ENCODE assay signal across 15 cellular contexts in genomic region chr16:50268352-50268751, GRCh38. TPM values are rescaled to one million over a fixed set of nuclear protein-coding genes. Genes with fewer than 3 reads are reported as not detected.
A peak's percentile ranks its signal among the peaks of the same experiment; 100 is the strongest.
DNase-seq lines count a peak whose midpoint lies in the region; ATAC-seq, FAIRE-seq and TF ChIP-seq lines count a peak whose summit lies in the region.
"Had no signal": no experiment of that assay in that cellular context is flagged by ENCODE, and none has a peak within 500 bp of the region (broad histone marks: within the 10 kb centered on the region; RNA-seq: fewer than 3 reads in every experiment).

No MANE protein-coding gene starts in this region.

- no peaks in the 10 kb centered on the region for H3K27me3 Mint-ChIP-seq in activated naive CD4-positive, alpha-beta T cell treated with anti-CD3 and anti-CD28 coated beads, Interleukin-2, amount 50 U/mL, for 24 hours
- no peaks in the 10 kb centered on the region for H3K27me3 Mint-ChIP-seq in T-helper 2 cell treated with Interferon-gamma antibody and Interleukin-4, amounts not matched to agents 5 μg/mL and 100 μg/mL, for 36 hours (ENCODE audit: low read depth)

- no peak for TF ChIP-seq CTCF in kidney (IDR thresholded peaks at IDR 0.05; ENCODE audit: borderline replicate concordance, extremely low read depth, insufficient read depth)

- H3K9me3 ChIP-seq in kidney (ENCODE audit: control insufficient read depth in 1 of 2, low read length in 2 of 2) (no peaks in the 10 kb centered on the region), aorta (ENCODE audit: control insufficient read depth, low read length) (no peaks in the 10 kb centered on the region)
- H3K9me3 ChIP-seq: gastrocnemius medialis, vagina had no signal

- DNase-seq in activated naive CD4-positive, alpha-beta T cell (lab: John Stamatoyannopoulos, UW), result no peak
- DNase-seq in T-helper 2 cell treated with Interferon-gamma antibody and Interleukin-4, amounts not matched to agents 5 μg/mL and 100 μg/mL, for 36 hours (ENCODE audit: low spot score), result no peak
- DNase-seq in kidney (peak; percentile 28), aorta (peak; percentile 23 to 30), activated gamma-delta T cell treated with Interleukin-2 at 50 U/mL for 16 hours (no peak)
- DNase-seq: gastrocnemius medialis; NCI-H774; SHP77 treated with DMSO at 0.1 percent for 48 hours; stimulated activated CD4-positive, alpha-beta T cell treated with anti-CD3 and anti-CD28 coated beads, Interleukin-1b, Interleukin-23, amount 100 ng/mL, for 48 hours had no signal

- peaks cover 92% of the 10 kb centered on the region for H3K4me1 Mint-ChIP-seq in activated naive CD4-positive, alpha-beta T cell treated with anti-CD3 and anti-CD28 coated beads, Interleukin-2, amount 50 U/mL, for 24 hours
- H3K4me1 Mint-ChIP-seq in T-helper 2 cell treated with Interferon-gamma antibody and Interleukin-4, amounts not matched to agents 5 μg/mL and 100 μg/mL, for 36 hours (ENCODE audit: low read depth), result peaks cover 61% of the 10 kb centered on the region

- peak overlapping the region; percentile 96 for H3K27ac Mint-ChIP-seq in activated naive CD4-positive, alpha-beta T cell treated with anti-CD3 and anti-CD28 coated beads, Interleukin-2, amount 50 U/mL, for 24 hours
- peak overlapping the region; percentile 93 for H3K27ac Mint-ChIP-seq in T-helper 2 cell treated with Interferon-gamma antibody and Interleukin-4, amounts not matched to agents 5 μg/mL and 100 μg/mL, for 36 hours

- no peaks in the 10 kb centered on the region for H3K9me3 Mint-ChIP-seq in activated naive CD4-positive, alpha-beta T cell treated with anti-CD3 and anti-CD28 coated beads, Interleukin-2, amount 50 U/mL, for 24 hours
- peaks cover 2% of the 10 kb centered on the region for H3K9me3 Mint-ChIP-seq in T-helper 2 cell treated with Interferon-gamma antibody and Interleukin-4, amounts not matched to agents 5 μg/mL and 100 μg/mL, for 36 hours

- WGBS in aorta, 2 donors, result 94 to 98% methylated on average over 5 of the region's 5 CpGs

- no peak overlapping the region for H3K9ac ChIP-seq in kidney (ENCODE audit: low read length in 2 of 2)
- H3K9ac ChIP-seq: parathyroid adenoma had no signal

- H3K27ac ChIP-seq in kidney (ENCODE audit: low read depth in 2 of 2, low read length in 2 of 2) (no peak overlapping the region), aorta (ENCODE audit: low read depth in 1 of 2, low read length in 2 of 2) (no peak overlapping the region)
- H3K27ac ChIP-seq: gastrocnemius medialis, parathyroid adenoma, vagina had no signal

- intact Hi-C loops in kidney (cut with DNase I) (no loop called here), aorta (cut with DNase I) (loop anchor here in 1 of 2 donors (10.0 kb wide), 1 partner anchor 246 kb away; no protein-coding TSS in a partner anchor)

- H3K36me3 ChIP-seq in kidney (ENCODE audit: control insufficient read depth in 1 of 2, insufficient read depth in 2 of 2, low read length in 2 of 2), result no peaks in the 10 kb centered on the region
- H3K36me3 ChIP-seq in aorta (ENCODE audit: control insufficient read depth in 1 of 2, insufficient read depth in 2 of 2, low read length in 1 of 2), result no peaks in the 10 kb centered on the region
- H3K36me3 ChIP-seq: gastrocnemius medialis, vagina had no signal

- no peaks in the 10 kb centered on the region for H3K36me3 Mint-ChIP-seq in activated naive CD4-positive, alpha-beta T cell treated with anti-CD3 and anti-CD28 coated beads, Interleukin-2, amount 50 U/mL, for 24 hours
- H3K36me3 Mint-ChIP-seq in T-helper 2 cell treated with Interferon-gamma antibody and Interleukin-4, amounts not matched to agents 5 μg/mL and 100 μg/mL, for 36 hours (ENCODE audit: low read depth), result peaks cover 29% of the 10 kb centered on the region

- ATAC-seq in aorta (ENCODE audit: low FRiP score) (no peak), HG02973 (IDR thresholded peaks at IDR 0.05; ENCODE audit: unreplicated experiment) (no peak), HG03025 (IDR thresholded peaks at IDR 0.05; ENCODE audit: low FRiP score, unreplicated experiment) (no peak)
- ATAC-seq: gastrocnemius medialis had no signal

- FAIRE-seq in kidney (lab: Jason Lieb, UNC), result no peak
- FAIRE-seq: GM12892 had no signal

- H3K4me1 ChIP-seq in kidney (ENCODE audit: control insufficient read depth in 1 of 2, insufficient read depth in 1 of 2, low read depth in 1 of 2, low read length in 2 of 2) (peaks cover 0 to 2% of the 10 kb centered on the region in 2 donors), aorta (ENCODE audit: control insufficient read depth in 1 of 2, insufficient read depth in 2 of 2, low read length in 2 of 2) (no peaks in the 10 kb centered on the region)
- H3K4me1 ChIP-seq: parathyroid adenoma had no signal

- H3K4me3 Mint-ChIP-seq in activated naive CD4-positive, alpha-beta T cell treated with anti-CD3 and anti-CD28 coated beads, Interleukin-2, amount 50 U/mL, for 24 hours, result peak overlapping the region; percentile 91
- peak overlapping the region; percentile 98 for H3K4me3 Mint-ChIP-seq in T-helper 2 cell treated with Interferon-gamma antibody and Interleukin-4, amounts not matched to agents 5 μg/mL and 100 μg/mL, for 36 hours

- H3K4me3 ChIP-seq in kidney (ENCODE audit: low read length in 2 of 2) (no peak overlapping the region), aorta (ENCODE audit: low read length in 2 of 2) (no peak overlapping the region)
- H3K4me3 ChIP-seq: gastrocnemius medialis, vagina had no signal

- H3K27me3 ChIP-seq in aorta (ENCODE audit: control insufficient read depth in 1 of 2, insufficient read depth in 2 of 2, low read length in 1 of 2), result no peaks in the 10 kb centered on the region
- H3K27me3 ChIP-seq: gastrocnemius medialis, vagina had no signal

RNA-seq across cellular contexts. Expression of gene ADCY7, which starts 2.0 kb away (rescaled TPM):
- total RNA-seq in kidney, result 40.5 TPM
- 0.86 TPM for polyA plus RNA-seq in kidney (ENCODE audit: insufficient read depth, low read depth, low replicate concordance)
- total RNA-seq in aorta, result 10 to 100 TPM; 32.7 to 75.8 TPM
- polyA plus RNA-seq in aorta, result 1 to 10 TPM; 4.0 to 7.8 TPM

Comparison
In these comparisons a context has a peak if more than half of its experiments do, and no peak if none do; other contexts are left out.
1. DNase-seq: peak in kidney (single experiment) and aorta (2 of 2); none in activated naive CD4-positive, alpha-beta T cell (0 of 4), T-helper 2 cell treated with Interferon-gamma antibody and Interleukin-4, amounts not matched to agents 5 μg/mL and 100 μg/mL, for 36 hours (single experiment) and activated gamma-delta T cell treated with Interleukin-2 at 50 U/mL for 16 hours (single experiment).